11 cellular contexts compared by ENCODE assay signal in the genomic region with DNA sequence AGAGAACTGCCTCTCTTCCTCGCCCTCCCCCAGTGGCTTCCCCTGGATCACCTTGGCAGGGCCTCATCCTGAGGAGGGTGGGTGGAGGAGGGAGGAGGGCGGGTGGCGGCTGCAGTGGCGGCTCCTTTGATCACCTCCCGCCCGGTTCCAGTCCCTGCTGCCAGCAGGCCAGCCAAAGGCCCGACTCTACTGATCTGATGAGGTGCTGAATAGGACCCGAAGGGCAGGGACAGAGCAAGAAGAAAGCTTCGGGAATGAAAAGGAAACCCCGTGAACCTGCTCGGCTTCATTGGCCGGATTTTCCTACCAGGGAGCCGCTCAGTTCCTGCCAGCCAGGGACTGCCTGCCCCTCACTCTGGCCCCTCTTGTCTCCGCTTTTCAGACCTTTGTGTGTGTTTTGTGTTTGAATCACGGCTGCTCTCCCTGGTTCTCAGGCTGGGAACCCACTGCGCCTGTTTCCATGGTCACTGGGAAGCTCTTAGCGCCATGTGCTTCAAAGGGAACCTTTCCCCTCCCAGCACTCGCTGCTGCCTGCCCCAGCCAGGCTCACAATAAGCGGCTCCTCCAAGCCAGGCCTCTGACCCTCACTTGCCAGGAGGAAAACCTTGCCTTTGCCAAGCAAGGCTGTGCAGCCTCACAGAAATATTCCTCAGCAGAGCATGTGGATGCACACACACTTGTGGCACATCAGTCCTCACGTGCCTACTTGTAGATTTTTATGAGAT. TPM values are rescaled to one million over a fixed set of nuclear protein-coding genes. Genes with fewer than 3 reads are reported as not detected.
A peak's percentile ranks its signal among the peaks of the same experiment; 100 is the strongest.
DNase-seq lines count a peak whose midpoint lies in the region; ATAC-seq, FAIRE-seq and TF ChIP-seq lines count a peak whose summit lies in the region.
"Had no signal": no experiment of that assay in that cellular context is flagged by ENCODE, and none has a peak within 500 bp of the region (broad histone marks: within the 10 kb centered on the region; RNA-seq: fewer than 3 reads in every experiment).

No MANE protein-coding gene starts in this region.

- H3K14ac ChIP-seq in H1 (ENCODE audit: insufficient read length): no peak overlapping the region

- H3K27ac ChIP-seq in H1 (ENCODE audit: low read depth, low read length) (peak overlapping the region; percentile 77), mesendoderm (ENCODE audit: low read depth, low read length) (peak overlapping the region; percentile 97), uterus (peak overlapping the region; percentile 33 to 56)
- H3K27ac ChIP-seq: SJSA1 had no signal

- no peaks in the 10 kb centered on the region for H4K20me1 ChIP-seq in H1 (replicated peaks in 1 of 2; ENCODE audit: control insufficient read depth in 1 of 2, insufficient read depth in 2 of 2, low read length in 2 of 2)

- ATAC-seq in activated CD4-positive, alpha-beta T cell treated with anti-CD3 and anti-CD28 coated beads for 36 hours: no peak
- no peak for ATAC-seq in GM21723 (IDR thresholded peaks at IDR 0.05; ENCODE audit: unreplicated experiment)

- no peaks in the 10 kb centered on the region for H3K27me3 ChIP-seq in H1 (replicated peaks in 1 of 4; ENCODE audit: control insufficient read depth in 3 of 4, extremely low read depth in 1 of 4, insufficient read depth in 3 of 4, low read length in 3 of 4)
- no peaks in the 10 kb centered on the region for H3K27me3 ChIP-seq in mesendoderm (ENCODE audit: insufficient read depth, low read length, poor library complexity)
- H3K27me3 ChIP-seq in uterus: no peaks in the 10 kb centered on the region
- H3K27me3 ChIP-seq: SJSA1 had no signal

- no peak overlapping the region for H3K56ac ChIP-seq in H1 (replicated peaks; ENCODE audit: insufficient read length, low read depth, low read length)
- peak overlapping the region; percentile 81 for H3K56ac ChIP-seq in mesendoderm (ENCODE audit: low read length)

- H2BK120ac ChIP-seq in H1 (replicated peaks; ENCODE audit: low read depth, low read length) (peak overlapping the region; percentile 44), mesendoderm (ENCODE audit: low read depth, low read length) (no peak overlapping the region)

- H3K4me3 ChIP-seq in H1 (ENCODE audit: extremely low read depth in 1 of 4, insufficient read depth in 2 of 4, low read depth in 3 of 4, low read length in 4 of 4) (peak overlapping the region in 3 of 4 experiments; percentile 21 to 46 (median 25); a peak in 4 of 8 replicates), mesendoderm (ENCODE audit: low read length) (no peak overlapping the region), uterus (no peak overlapping the region)
- H3K4me3 ChIP-seq: SJSA1 had no signal

- H3K36me3 ChIP-seq in H1 (ENCODE audit: control insufficient read depth in 2 of 4, insufficient read depth in 4 of 4, low read length in 3 of 4) (no peaks in the 10 kb centered on the region), mesendoderm (ENCODE audit: control insufficient read depth, insufficient read depth, low read length) (no peaks in the 10 kb centered on the region), uterus (no peaks in the 10 kb centered on the region)
- H3K36me3 ChIP-seq: SJSA1 had no signal

- H3K23me2 ChIP-seq in H1 (ENCODE audit: low read depth, low read length): peaks cover 3% of the 10 kb centered on the region; the same call in 1 of the 2 replicates

- H2AK5ac ChIP-seq in H1 (ENCODE audit: low read depth, low read length) (no peak overlapping the region), mesendoderm (ENCODE audit: low read length) (peak overlapping the region; percentile 28)

- TF ChIP-seq CTCF in H1 (IDR thresholded peaks at IDR 0.05; ENCODE audit: control extremely low read depth in 1 of 3, insufficient read depth in 1 of 3, low read depth in 1 of 3, low read length in 3 of 3): no peak
- TF ChIP-seq CTCF in uterus (IDR thresholded peaks at IDR 0.05): no peak

- peak overlapping the region; percentile 34 for H4K5ac ChIP-seq in H1 (ENCODE audit: insufficient read length, low read depth, low read length)
- H4K5ac ChIP-seq in mesendoderm (ENCODE audit: low read length): no peak overlapping the region

- H2BK20ac ChIP-seq in H1 (ENCODE audit: low read length): peak overlapping the region; percentile 80; the same call in 1 of the 2 replicates

- TF ChIP-seq POLR2A in H1 (IDR thresholded peaks at IDR 0.05; ENCODE audit: control extremely low read depth in 1 of 2, low read depth in 2 of 2, low read length in 2 of 2) (no peak), uterus (IDR thresholded peaks at IDR 0.05) (no peak)

- peak overlapping the region; percentile 69 for H2BK12ac ChIP-seq in H1 (ENCODE audit: low read depth, low read length)

- peaks cover 25% of the 10 kb centered on the region for H3K27me3 Mint-ChIP-seq in activated CD4-positive, alpha-beta T cell treated with anti-CD3 and anti-CD28 coated beads for 36 hours

- H3K9ac ChIP-seq in H1 (replicated peaks in 1 of 4; ENCODE audit: extremely low read depth in 1 of 4, low read depth in 3 of 4, low read length in 3 of 4) (peak overlapping the region in 3 of 4 experiments; percentile 9 to 70 (median 27); a peak in 5 of 7 replicates), mesendoderm (ENCODE audit: low read length) (peak overlapping the region; percentile 48)

- no peaks in the 10 kb centered on the region for H3K9me3 Mint-ChIP-seq in activated CD4-positive, alpha-beta T cell treated with anti-CD3 and anti-CD28 coated beads for 36 hours (ENCODE audit: low read depth)

- peak overlapping the region; percentile 61 to 65 for H3K4me2 ChIP-seq in H1 (ENCODE audit: insufficient read depth in 1 of 2, low read depth in 2 of 2, low read length in 2 of 2)
- H3K4me2 ChIP-seq in mesendoderm (ENCODE audit: low read length): peak overlapping the region; percentile 19

- H3K23ac ChIP-seq in H1 (ENCODE audit: insufficient read length) (no peak overlapping the region), mesendoderm (ENCODE audit: low read length) (no peak overlapping the region)

- peaks cover 12 to 32% (median 16%) of the 10 kb centered on the region in 4 experiments for H3K4me1 ChIP-seq in H1 (replicated peaks in 1 of 4; ENCODE audit: control insufficient read depth in 3 of 4, insufficient read depth in 4 of 4, low read length in 3 of 4)
- H3K4me1 ChIP-seq in mesendoderm (ENCODE audit: control insufficient read depth, low read depth, low read length): peaks cover 20% of the 10 kb centered on the region
- H3K4me1 ChIP-seq in uterus: peaks cover 0 to 5% of the 10 kb centered on the region in 2 donors

- no peak overlapping the region for H3K4me3 Mint-ChIP-seq in activated CD4-positive, alpha-beta T cell treated with anti-CD3 and anti-CD28 coated beads for 36 hours

- H2AFZ ChIP-seq in H1 (ENCODE audit: low read length): no peak overlapping the region

- H2BK15ac ChIP-seq in H1 (ENCODE audit: low read length) (0 out of 2 replicates have a peak overlapping the region, but pooled peaks have one; percentile 61), mesendoderm (replicated peaks; ENCODE audit: low read depth) (no peak overlapping the region)

- FAIRE-seq in H1 (lab: Jason Lieb, UNC): peak; percentile 55
- FAIRE-seq: colon had no signal

- H4K8ac ChIP-seq in H1 (ENCODE audit: extremely low read depth, insufficient read depth, low read length): peak overlapping the region; percentile 69; the same call in 1 of the 2 replicates
- no peak overlapping the region for H4K8ac ChIP-seq in mesendoderm (ENCODE audit: low read depth, low read length)

- H3K27ac Mint-ChIP-seq in activated CD4-positive, alpha-beta T cell treated with anti-CD3 and anti-CD28 coated beads for 36 hours: no peak overlapping the region

- no peak for TF ChIP-seq RAD21 in H1 (IDR thresholded peaks at IDR 0.05 in 1 of 2, conservative IDR thresholded peaks at IDR 0.05 in 1 of 2; ENCODE audit: low read depth in 2 of 2, low read length in 2 of 2)

- H3K36me3 Mint-ChIP-seq in activated CD4-positive, alpha-beta T cell treated with anti-CD3 and anti-CD28 coated beads for 36 hours (ENCODE audit: low read depth): no peaks in the 10 kb centered on the region

- CTCF ChIA-PET in activated CD4-positive, alpha-beta T cell treated with anti-CD3 and anti-CD28 coated beads for 36 hours (lab: Charles Lee): interaction anchor here (0.7 kb wide), 1 partner anchor 35 kb away, joined by 3 read pairs; no protein-coding TSS in a partner anchor
- CTCF ChIA-PET in H1 (lab: Charles Lee; ENCODE audit: partially characterized antibody): interaction anchor here (0.6 to 2.0 kb wide), 8 partner anchors 10 to 110 kb away, joined by 3 to 4 read pairs (median 3); no protein-coding TSS in a partner anchor

- H3K4ac ChIP-seq in H1 (replicated peaks; ENCODE audit: insufficient read length, low read depth, low read length) (no peak overlapping the region), mesendoderm (ENCODE audit: low read depth, low read length) (peak overlapping the region; percentile 82)

- peak overlapping the region; percentile 34 for H4K91ac ChIP-seq in H1 (replicated peaks; ENCODE audit: insufficient read length, low read length)

- intact Hi-C loops in activated CD4-positive, alpha-beta T cell treated with anti-CD3 and anti-CD28 coated beads for 36 hours (cut with DNase I, micrococcal nuclease): no loop called here
- intact Hi-C loops in uterus (cut with DNase I; ENCODE audit: low total_unique reads): no loop called here

- H3K79me2 ChIP-seq in H1 (ENCODE audit: control insufficient read depth in 1 of 2, insufficient read depth in 2 of 2, low read length in 2 of 2): peaks cover 0 to 41% of the 10 kb centered on the region in 2 experiments; a peak in 2 of 4 replicates
- peaks cover 9% of the 10 kb centered on the region for H3K79me2 ChIP-seq in mesendoderm (ENCODE audit: control insufficient read depth, insufficient read depth, low read length)

- POLR2A ChIA-PET in activated CD4-positive, alpha-beta T cell treated with anti-CD3 and anti-CD28 coated beads for 36 hours (lab: Charles Lee): interaction anchor here (0.5 kb wide), 1 partner anchor 77 kb away, joined by 3 read pairs; no protein-coding TSS in a partner anchor
- POLR2A ChIA-PET in H1 (lab: Charles Lee; ENCODE audit: partially characterized antibody): interaction anchor here (0.7 to 2.8 kb wide), 15 partner anchors 10 to 205 kb away, joined by 3 to 16 read pairs (median 3); partner anchors contain the start of gene ZNRF3

- no peaks in the 10 kb centered on the region; the same call in 1 of the 2 replicates for H3K79me1 ChIP-seq in H1 (ENCODE audit: low read depth, low read length)
- H3K79me1 ChIP-seq in mesendoderm (ENCODE audit: low read length): peaks cover 8% of the 10 kb centered on the region

- peaks cover 6% of the 10 kb centered on the region for H3K4me1 Mint-ChIP-seq in activated CD4-positive, alpha-beta T cell treated with anti-CD3 and anti-CD28 coated beads for 36 hours

- peak; percentile 12 for DNase-seq in activated CD4-positive, alpha-beta T cell treated with anti-CD3 and anti-CD28 coated beads for 36 hours
- DNase-seq in activated CD4-positive, alpha-beta T cell treated with anti-CD3 and anti-CD28 coated beads, Interleukin-2, amount 50 U/mL, for 48 hours: no peak
- DNase-seq in H1 (ENCODE audit: low read depth in 1 of 2, low spot score in 2 of 2) (peak in 1 of 2 experiments; percentile 75), mesendoderm (peak; percentile 94), uterus (peak; percentile 23 to 41), HuH-7.5 (ENCODE audit: low spot score) (no peak), T1000 (lab: John Stamatoyannopoulos, UW) (no peak)

- H3K9me3 ChIP-seq in H1 (ENCODE audit: insufficient read depth in 2 of 2, low read depth in 1 of 2, low read length in 1 of 2) (no peaks in the 10 kb centered on the region), uterus (no peaks in the 10 kb centered on the region)
- H3K9me3 ChIP-seq: SJSA1 had no signal

- no peak for TF ChIP-seq EP300 in H1 (IDR thresholded peaks at IDR 0.05; ENCODE audit: borderline replicate concordance in 1 of 2, low read depth in 2 of 2, low read length in 2 of 2)

- peak overlapping the region; percentile 69 for H2BK5ac ChIP-seq in H1 (ENCODE audit: low read depth, low read length)
- peak overlapping the region; percentile 33 for H2BK5ac ChIP-seq in mesendoderm (ENCODE audit: low read length)

- 11% methylated on average over 16 of the region's 20 CpGs; no CpG with 5 or more reads in 1 of the 2 experiments for WGBS in H1 (ENCODE audit: extremely low coverage in 1 of 2, insufficient coverage in 1 of 2, insufficient read length in 1 of 2, insufficient replicate concordance in 2 of 2, low coverage in 1 of 2, low lambda C conversion rate in 2 of 2, missing lambda C conversion rate in 1 of 2), 2 experiments
- WGBS in mesendoderm (ENCODE audit: extremely low coverage, insufficient coverage, low lambda C conversion rate): no CpG with 5 or more reads among the region's 20 CpGs

- H3K18ac ChIP-seq in H1 (ENCODE audit: extremely low read depth, low read length) (peak overlapping the region; percentile 94), mesendoderm (ENCODE audit: low read length) (peak overlapping the region; percentile 3)

RNA-seq across cellular contexts. Expression of gene C22orf31, which starts 56.8 kb away (rescaled TPM):
- total RNA-seq in activated CD4-positive, alpha-beta T cell treated with anti-CD3 and anti-CD28 coated beads for 36 hours: not detected
- not detected in 2 replicates for total RNA-seq in H1 (2021; fragmentation: NEBNext Ultra II Directional; extraction: Animal tissue kit (Norgen Biotek cat#: 25700))
- polyA plus RNA-seq in H1 (2011; rRNA removed): not detected in 2 replicates
- polyA plus RNA-seq in H1 (2011; cell fraction: cytosol; rRNA removed): not detected
- polyA plus RNA-seq in H1 (2011; cell fraction: nucleus; rRNA removed): not detected
- not detected in 4 replicates for polyA plus RNA-seq in H1 (2012, experiment 1 of 2)
- not detected for polyA plus RNA-seq in H1 (2012, experiment 2 of 2)
- polyA plus RNA-seq in H1 (2013, experiment 1 of 2): not detected
- not detected for polyA plus RNA-seq in H1 (2013, experiment 2 of 2)
- not detected in 2 replicates for polyA minus RNA-seq in H1 (2011; rRNA and poly(A)+ RNA removed)
- polyA minus RNA-seq in H1 (2011; cell fraction: cytosol; rRNA and poly(A)+ RNA removed): not detected
- not detected for polyA minus RNA-seq in H1 (2011; cell fraction: nucleus; rRNA and poly(A)+ RNA removed)
- polyA plus RNA-seq in mesendoderm (2013, experiment 1 of 2): not detected
- polyA plus RNA-seq in mesendoderm (2013, experiment 2 of 2): not detected
- not detected for total RNA-seq in uterus
- total RNA-seq: SJSA1 had no signal
- polyA plus RNA-seq: BJ had no signal

Comparison
In these comparisons a context has a peak if more than half of its experiments do, and no peak if none do; other contexts are left out.
1. DNase-seq: peak in activated CD4-positive, alpha-beta T cell treated with anti-CD3 and anti-CD28 coated beads for 36 hours (single experiment), mesendoderm (single experiment) and uterus (2 of 2); none in activated CD4-positive, alpha-beta T cell treated with anti-CD3 and anti-CD28 coated beads, Interleukin-2, amount 50 U/mL, for 48 hours (0 of 2), HuH-7.5 (single experiment) and T1000 (single experiment).
2. H3K27ac ChIP-seq: peak in every context shown above with its lines; median percentile 97 in mesendoderm; 77 in H1; 44 in uterus.
3. H3K4me3 ChIP-seq: peak in H1 (3 of 4); none in mesendoderm (single experiment) and uterus (0 of 2).